ENCODE assay signal across 1 cellular context in the genomic region with DNA sequence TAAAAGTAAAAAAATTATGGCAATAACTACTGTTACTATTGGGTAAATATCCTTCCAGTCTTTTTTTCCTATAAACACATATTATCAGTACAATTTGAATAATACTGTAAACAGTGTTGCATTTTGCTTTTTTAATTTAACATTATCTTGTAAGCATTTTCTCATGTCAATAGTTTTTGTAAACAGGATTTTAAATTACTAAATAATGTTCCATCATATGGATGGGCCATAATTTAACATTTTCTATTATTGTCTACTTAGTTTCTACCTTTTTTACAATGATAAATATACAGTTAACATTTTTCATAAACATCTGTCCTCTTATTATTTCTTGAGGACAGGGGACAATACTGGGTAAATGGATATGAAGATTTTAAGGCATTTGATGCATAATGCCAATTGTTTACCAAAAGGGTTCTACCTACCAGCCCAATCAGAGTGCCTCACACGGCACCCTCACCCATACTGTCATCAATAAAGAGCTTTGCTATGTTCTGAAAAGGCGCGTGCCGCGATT.
TF ChIP-seq lines count a peak whose summit lies in the region.

No MANE protein-coding gene starts in this region.

TF ChIP-seq in K562, 482 proteins besides CTCF, POLR2A, EP300 and RAD21:
- TF ChIP-seq FUS (optimal IDR thresholded peaks at IDR 0.05; ENCODE audit: low read depth, low read length), result no peak
- TF ChIP-seq, protein P1, sequence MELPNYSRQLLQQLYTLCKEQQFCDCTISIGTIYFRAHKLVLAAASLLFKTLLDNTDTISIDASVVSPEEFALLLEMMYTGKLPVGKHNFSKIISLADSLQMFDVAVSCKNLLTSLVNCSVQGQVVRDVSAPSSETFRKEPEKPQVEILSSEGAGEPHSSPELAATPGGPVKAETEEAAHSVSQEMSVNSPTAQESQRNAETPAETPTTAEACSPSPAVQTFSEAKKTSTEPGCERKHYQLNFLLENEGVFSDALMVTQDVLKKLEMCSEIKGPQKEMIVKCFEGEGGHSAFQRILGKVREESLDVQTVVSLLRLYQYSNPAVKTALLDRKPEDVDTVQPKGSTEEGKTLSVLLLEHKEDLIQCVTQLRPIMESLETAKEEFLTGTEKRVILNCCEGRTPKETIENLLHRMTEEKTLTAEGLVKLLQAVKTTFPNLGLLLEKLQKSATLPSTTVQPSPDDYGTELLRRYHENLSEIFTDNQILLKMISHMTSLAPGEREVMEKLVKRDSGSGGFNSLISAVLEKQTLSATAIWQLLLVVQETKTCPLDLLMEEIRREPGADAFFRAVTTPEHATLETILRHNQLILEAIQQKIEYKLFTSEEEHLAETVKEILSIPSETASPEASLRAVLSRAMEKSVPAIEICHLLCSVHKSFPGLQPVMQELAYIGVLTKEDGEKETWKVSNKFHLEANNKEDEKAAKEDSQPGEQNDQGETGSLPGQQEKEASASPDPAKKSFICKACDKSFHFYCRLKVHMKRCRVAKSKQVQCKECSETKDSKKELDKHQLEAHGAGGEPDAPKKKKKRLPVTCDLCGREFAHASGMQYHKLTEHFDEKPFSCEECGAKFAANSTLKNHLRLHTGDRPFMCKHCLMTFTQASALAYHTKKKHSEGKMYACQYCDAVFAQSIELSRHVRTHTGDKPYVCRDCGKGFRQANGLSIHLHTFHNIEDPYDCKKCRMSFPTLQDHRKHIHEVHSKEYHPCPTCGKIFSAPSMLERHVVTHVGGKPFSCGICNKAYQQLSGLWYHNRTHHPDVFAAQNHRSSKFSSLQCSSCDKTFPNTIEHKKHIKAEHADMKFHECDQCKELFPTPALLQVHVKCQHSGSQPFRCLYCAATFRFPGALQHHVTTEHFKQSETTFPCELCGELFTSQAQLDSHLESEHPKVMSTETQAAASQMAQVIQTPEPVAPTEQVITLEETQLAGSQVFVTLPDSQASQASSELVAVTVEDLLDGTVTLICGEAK (IDR thresholded peaks at IDR 0.05), result peak; percentile 54
- TF ChIP-seq, protein P1 (CRISPR knock-in tag; IDR thresholded peaks at IDR 0.05), result no peak
- TF ChIP-seq PCBP1 (IDR thresholded peaks at IDR 0.05; ENCODE audit: low read depth, low read length, poor library complexity, severe bottlenecking), result no peak
- TF ChIP-seq, protein P2, sequence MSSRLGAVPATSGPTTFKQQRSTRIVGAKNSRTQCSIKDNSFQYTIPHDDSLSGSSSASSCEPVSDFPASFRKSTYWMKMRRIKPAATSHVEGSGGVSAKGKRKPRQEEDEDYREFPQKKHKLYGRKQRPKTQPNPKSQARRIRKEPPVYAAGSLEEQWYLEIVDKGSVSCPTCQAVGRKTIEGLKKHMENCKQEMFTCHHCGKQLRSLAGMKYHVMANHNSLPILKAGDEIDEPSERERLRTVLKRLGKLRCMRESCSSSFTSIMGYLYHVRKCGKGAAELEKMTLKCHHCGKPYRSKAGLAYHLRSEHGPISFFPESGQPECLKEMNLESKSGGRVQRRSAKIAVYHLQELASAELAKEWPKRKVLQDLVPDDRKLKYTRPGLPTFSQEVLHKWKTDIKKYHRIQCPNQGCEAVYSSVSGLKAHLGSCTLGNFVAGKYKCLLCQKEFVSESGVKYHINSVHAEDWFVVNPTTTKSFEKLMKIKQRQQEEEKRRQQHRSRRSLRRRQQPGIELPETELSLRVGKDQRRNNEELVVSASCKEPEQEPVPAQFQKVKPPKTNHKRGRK (tag; IDR thresholded peaks at IDR 0.05), result peak; percentile 41; the same call in 1 of the 2 replicates
TF ChIP-seq in K562: peak in this region for 2.
